ENCODE assay signal across 1 cellular context in genomic region chr1:11772458-11772857, GRCh38.
TF ChIP-seq lines count a peak whose summit lies in the region.

No MANE protein-coding gene starts in this region.

TF ChIP-seq in GM23338, 12 proteins besides CTCF, POLR2A, EP300 and RAD21:
- TF ChIP-seq POLR2AphosphoS5 (IDR thresholded peaks at IDR 0.05; ENCODE audit: low read depth) (no peak), CREB1 (CRISPR knock-in tag; IDR thresholded peaks at IDR 0.05; ENCODE audit: low read depth) (no peak), EZH2 (IDR thresholded peaks at IDR 0.05; ENCODE audit: low read depth, unreplicated experiment) (no peak), NANOG (IDR thresholded peaks at IDR 0.05; ENCODE audit: borderline replicate concordance) (no peak), ZNF462 (CRISPR knock-in tag; IDR thresholded peaks at IDR 0.05) (no peak), ETS1 (IDR thresholded peaks at IDR 0.05) (no peak), ZNF114 (CRISPR knock-in tag; IDR thresholded peaks at IDR 0.05) (no peak), ZNF331 (CRISPR knock-in tag; IDR thresholded peaks at IDR 0.05; ENCODE audit: low read depth) (no peak), EZH2phosphoT487 (IDR thresholded peaks at IDR 0.05; ENCODE audit: unreplicated experiment) (no peak), JUNB (IDR thresholded peaks at IDR 0.05; ENCODE audit: unreplicated experiment) (no peak), REST (IDR thresholded peaks at IDR 0.05; ENCODE audit: unreplicated experiment) (no peak), STAT1 (IDR thresholded peaks at IDR 0.05; ENCODE audit: unreplicated experiment) (no peak)
TF ChIP-seq in GM23338: peak in this region for 0.
